8 cellular contexts compared by ENCODE assay signal in the genomic region with DNA sequence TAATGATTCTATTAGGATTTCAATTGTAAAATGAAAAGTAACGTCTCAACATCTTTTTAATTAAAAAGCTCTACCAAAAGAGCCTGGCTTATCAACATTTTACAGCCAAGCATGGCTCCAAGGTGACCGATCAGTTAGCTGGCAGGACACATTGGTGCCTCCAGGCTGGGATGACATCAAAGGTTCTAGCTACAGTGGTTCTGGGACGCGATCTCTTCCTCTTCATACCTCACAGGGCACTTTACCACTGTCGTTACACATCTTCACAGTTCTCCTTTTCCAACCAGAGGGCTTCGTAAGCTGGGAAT. TPM values are rescaled to one million over a fixed set of nuclear protein-coding genes. Genes with fewer than 3 reads are reported as not detected.
DNase-seq lines count a peak whose midpoint lies in the region; ATAC-seq, FAIRE-seq and TF ChIP-seq lines count a peak whose summit lies in the region.

No MANE protein-coding gene starts in this region.

- CTCF ChIA-PET in AG04449 (lab: Yijun Ruan, JAX), result interaction anchor here (0.6 to 3.6 kb wide), 20 partner anchors 9 to 269 kb away, joined by 3 to 22 read pairs (median 5); no protein-coding TSS in a partner anchor

- H3K4me3 ChIP-seq in AG04449 (ENCODE audit: low read depth, low read length), result peak overlapping the region; percentile 98
- peak overlapping the region; percentile 89 for H3K4me3 ChIP-seq in adipocyte (ENCODE audit: low read length)
- peak overlapping the region; percentile 72 to 94 for H3K4me3 ChIP-seq in kidney (ENCODE audit: low read length in 2 of 2)

- DNase-seq in AG04449 (ENCODE audit: low read depth, low spot score) (no peak), adipocyte (ENCODE audit: low read depth) (no peak), kidney (no peak), substantia nigra (lab: John Stamatoyannopoulos, UW) (peak in 4 of 49 donors; percentile 12 to 51 (median 28)), RCC 7860 (ENCODE audit: low spot score) (no peak), NCI-H2029 (lab: John Stamatoyannopoulos, UW) (no peak)

- peaks cover 42% of the 10 kb centered on the region for H3K4me1 ChIP-seq in adipocyte (ENCODE audit: control insufficient read depth, insufficient read depth, low read length)
- peaks cover 2 to 5% of the 10 kb centered on the region in 2 donors for H3K4me1 ChIP-seq in kidney (ENCODE audit: control insufficient read depth in 1 of 2, insufficient read depth in 1 of 2, low read depth in 1 of 2, low read length in 2 of 2)

- H3K9ac ChIP-seq in adipocyte (ENCODE audit: low read length), result peak overlapping the region; percentile 89
- peak overlapping the region; percentile 89 to 90 for H3K9ac ChIP-seq in kidney (ENCODE audit: low read length in 2 of 2)

- POLR2A ChIA-PET in AG04449 (lab: Yijun Ruan, JAX), result no interaction called here

- H3K36me3 ChIP-seq in adipocyte (ENCODE audit: control insufficient read depth, insufficient read depth, low read length, severe bottlenecking) (peaks cover 3% of the 10 kb centered on the region), kidney (ENCODE audit: control insufficient read depth in 1 of 2, insufficient read depth in 2 of 2, low read length in 2 of 2) (no peaks in the 10 kb centered on the region)

- no peaks in the 10 kb centered on the region for H3K27me3 ChIP-seq in adipocyte (replicated peaks; ENCODE audit: control insufficient read depth, insufficient read depth, low read length)

- TF ChIP-seq CTCF in AG04449 (IDR thresholded peaks at IDR 0.05; ENCODE audit: insufficient read depth, low read length, missing control alignments), result no peak
- TF ChIP-seq CTCF in kidney (IDR thresholded peaks at IDR 0.05; ENCODE audit: borderline replicate concordance, extremely low read depth, insufficient read depth), result no peak

- no peaks in the 10 kb centered on the region for H3K9me3 ChIP-seq in adipocyte (ENCODE audit: control insufficient read depth, low read length)
- no peaks in the 10 kb centered on the region for H3K9me3 ChIP-seq in kidney (ENCODE audit: control insufficient read depth in 1 of 2, low read length in 2 of 2)

- ATAC-seq in GM19025 (IDR thresholded peaks at IDR 0.05; ENCODE audit: low read depth, unreplicated experiment), result peak; percentile 13
- ATAC-seq in HG03196 (IDR thresholded peaks at IDR 0.05; ENCODE audit: unreplicated experiment), result peak; percentile 11

- H3K27ac ChIP-seq in kidney (ENCODE audit: low read depth in 2 of 2, low read length in 2 of 2) (peak overlapping the region; percentile 90 to 94), substantia nigra (ENCODE audit: low read depth, low read length, poor library complexity, severe bottlenecking) (peak overlapping the region; percentile 81)

- FAIRE-seq in kidney (lab: Jason Lieb, UNC) (no peak), RCC 7860 (lab: Jason Lieb, UNC) (no peak)

- intact Hi-C loops in kidney (cut with DNase I), result no loop called here

RNA-seq across cellular contexts. Expression of gene ORC2, which starts 0.7 kb away (rescaled TPM):
- total RNA-seq in kidney, result 26.0 TPM
- 7.4 TPM for polyA plus RNA-seq in kidney (ENCODE audit: insufficient read depth, low read depth, low replicate concordance)
